8 cellular contexts compared by ENCODE assay signal in the genomic region with DNA sequence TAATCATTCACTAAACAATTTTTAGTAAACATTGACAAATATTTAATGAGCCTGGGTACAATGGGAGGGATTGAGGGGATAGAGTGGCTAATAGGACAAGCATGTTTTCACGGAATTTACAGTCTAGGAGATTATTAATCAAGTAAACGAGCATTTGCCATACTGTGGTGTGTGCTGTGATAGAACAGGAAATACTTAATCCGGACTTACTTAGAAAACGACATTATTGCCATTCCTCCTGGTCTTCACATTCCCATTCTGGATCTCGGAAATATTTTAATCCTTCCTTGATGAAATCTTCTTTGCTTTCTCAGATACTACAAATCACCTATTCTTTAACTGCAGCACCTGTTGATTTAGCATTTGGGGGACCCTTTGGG. TPM values are rescaled to one million over a fixed set of nuclear protein-coding genes. Genes with fewer than 3 reads are reported as not detected.
A peak's percentile ranks its signal among the peaks of the same experiment; 100 is the strongest.
DNase-seq lines count a peak whose midpoint lies in the region; ATAC-seq and TF ChIP-seq lines count a peak whose summit lies in the region.

No MANE protein-coding gene starts in this region.

- H2BK15ac ChIP-seq in mesendoderm (replicated peaks; ENCODE audit: low read depth): no peak overlapping the region

- peak overlapping the region; percentile 83 for H3K4me3 ChIP-seq in BE2C (ENCODE audit: low read depth, low read length)
- peak overlapping the region; percentile 95 for H3K4me3 ChIP-seq in HUES6 (ENCODE audit: low read depth, low read length)
- peak overlapping the region; percentile 69 for H3K4me3 ChIP-seq in mesendoderm (ENCODE audit: low read length)

- peak overlapping the region; percentile 41 for H4K8ac ChIP-seq in mesendoderm (ENCODE audit: low read depth, low read length)

- H3K23ac ChIP-seq in mesendoderm (ENCODE audit: low read length): peak overlapping the region; percentile 80

- H3K9me3 ChIP-seq in BE2C: no peaks in the 10 kb centered on the region
- H3K9me3 ChIP-seq in HUES6 (ENCODE audit: control insufficient read depth, insufficient read depth, low read depth, low read length): no peaks in the 10 kb centered on the region

- no peaks in the 10 kb centered on the region for H3K27me3 ChIP-seq in BE2C
- H3K27me3 ChIP-seq in HUES6 (ENCODE audit: control insufficient read depth, insufficient read depth, low read length): no peaks in the 10 kb centered on the region
- H3K27me3 ChIP-seq in mesendoderm (ENCODE audit: insufficient read depth, low read length, poor library complexity): no peaks in the 10 kb centered on the region

- peak overlapping the region; percentile 92 for H3K27ac Mint-ChIP-seq in MCF 10A (ENCODE audit: low read depth, unreplicated experiment)

- H4K5ac ChIP-seq in mesendoderm (ENCODE audit: low read length): no peak overlapping the region

- peaks cover 17% of the 10 kb centered on the region for H3K36me3 Mint-ChIP-seq in MCF 10A (ENCODE audit: insufficient read depth, unreplicated experiment)

- TF ChIP-seq CTCF in BE2C (IDR thresholded peaks at IDR 0.05; ENCODE audit: low read depth, low read length): no peak
- no peak for TF ChIP-seq CTCF in MCF 10A (IDR thresholded peaks at IDR 0.05; ENCODE audit: unreplicated experiment)

- H3K27ac ChIP-seq in HUES6 (ENCODE audit: low read depth, low read length) (peak overlapping the region; percentile 75; the same call in 1 of the 2 replicates), mesendoderm (ENCODE audit: low read depth, low read length) (no peak overlapping the region)

- H3K36me3 ChIP-seq in BE2C: peaks cover 11% of the 10 kb centered on the region
- H3K36me3 ChIP-seq in HUES6 (ENCODE audit: control insufficient read depth, insufficient read depth, low read length): peaks cover 20% of the 10 kb centered on the region
- H3K36me3 ChIP-seq in mesendoderm (ENCODE audit: control insufficient read depth, insufficient read depth, low read length): no peaks in the 10 kb centered on the region

- H3K18ac ChIP-seq in mesendoderm (ENCODE audit: low read length): no peak overlapping the region

- no peak overlapping the region for H2BK120ac ChIP-seq in mesendoderm (ENCODE audit: low read depth, low read length)

- POLR2A ChIA-PET in MCF 10A (lab: Yijun Ruan, JAX): interaction anchor here (0.6 to 1.9 kb wide), 12 partner anchors 15 to 136 kb away, joined by 3 to 19 read pairs (median 4); a partner anchor contains a TSS

- H3K9ac ChIP-seq in HUES6 (ENCODE audit: low read length): peak overlapping the region; percentile 94
- peak overlapping the region; percentile 91 for H3K9ac ChIP-seq in mesendoderm (ENCODE audit: low read length)

- peak overlapping the region; percentile 98 for H3K4me3 Mint-ChIP-seq in MCF 10A (ENCODE audit: unreplicated experiment)

- CTCF ChIA-PET in MCF 10A (lab: Yijun Ruan, JAX): interaction anchor here (0.6 to 4.4 kb wide), 21 partner anchors 9 to 445 kb away, joined by 3 to 41 read pairs (median 6); a partner anchor contains a TSS

- peak overlapping the region; percentile 100 for H3K56ac ChIP-seq in mesendoderm (ENCODE audit: low read length)

- intact Hi-C loops in MCF 10A (cut with micrococcal nuclease): loop anchor here (1.0 to 2.0 kb wide), 3 partner anchors 19 to 136 kb away; a partner anchor contains a TSS

- no peak overlapping the region for H2AK5ac ChIP-seq in mesendoderm (ENCODE audit: low read length)

- H3K9me3 Mint-ChIP-seq in MCF 10A (ENCODE audit: unreplicated experiment): no peaks in the 10 kb centered on the region

- WGBS in mesendoderm (ENCODE audit: extremely low coverage, insufficient coverage, low lambda C conversion rate): no CpG with 5 or more reads among the region's 5 CpGs

- H3K4me1 Mint-ChIP-seq in MCF 10A (ENCODE audit: insufficient read depth, unreplicated experiment): peaks cover 15% of the 10 kb centered on the region

- H3K79me2 ChIP-seq in mesendoderm (ENCODE audit: control insufficient read depth, insufficient read depth, low read length): peaks cover 33% of the 10 kb centered on the region

- peak overlapping the region; percentile 88 for H3K4me2 ChIP-seq in mesendoderm (ENCODE audit: low read length)

- H2BK5ac ChIP-seq in mesendoderm (ENCODE audit: low read length): no peak overlapping the region

- ATAC-seq in HG03442 (IDR thresholded peaks at IDR 0.05; ENCODE audit: unreplicated experiment) (no peak), HG02870 (IDR thresholded peaks at IDR 0.05; ENCODE audit: unreplicated experiment) (no peak), HG02759 (IDR thresholded peaks at IDR 0.05; ENCODE audit: unreplicated experiment) (no peak)

- peaks cover 17% of the 10 kb centered on the region for H3K79me1 ChIP-seq in mesendoderm (ENCODE audit: low read length)

- TSS peak; percentile 59 for BruUV-seq in MCF 10A (replicated peaks; lab: Mats Ljungman, UMichigan)

- no peak for DNase-seq in BE2C
- no peak for DNase-seq in MCF 10A (ENCODE audit: unreplicated experiment)
- DNase-seq in mesendoderm: no peak
- no peak for DNase-seq in AG08396 (ENCODE audit: low spot score)

- H3K4ac ChIP-seq in mesendoderm (ENCODE audit: low read depth, low read length): no peak overlapping the region

- H3K27me3 Mint-ChIP-seq in MCF 10A (ENCODE audit: insufficient read depth, unreplicated experiment): no peaks in the 10 kb centered on the region

- H3K4me1 ChIP-seq in BE2C (no peaks in the 10 kb centered on the region), HUES6 (ENCODE audit: control insufficient read depth, insufficient read depth, low read length) (peaks cover 12% of the 10 kb centered on the region; the same call in 1 of the 2 replicates), mesendoderm (ENCODE audit: control insufficient read depth, low read depth, low read length) (peaks cover 4% of the 10 kb centered on the region)

RNA-seq across cellular contexts. Expression of a gene that starts 0.9 kb away (rescaled TPM):
- polyA plus RNA-seq in BE2C (2012; ENCODE audit: insufficient read depth, insufficient read length, low read depth): 13.0 TPM
- total RNA-seq in MCF 10A (2022): 33.6 and 38.2 TPM in 2 replicates
- polyA plus RNA-seq in mesendoderm (2013, experiment 1 of 2): 71.1 TPM
- polyA plus RNA-seq in mesendoderm (2013, experiment 2 of 2): 71.0 TPM

RNA-seq across cellular contexts. Expression of a gene that starts 39.7 kb away (rescaled TPM):
- 29.9 TPM for polyA plus RNA-seq in BE2C (2012; ENCODE audit: insufficient read depth, insufficient read length, low read depth)
- total RNA-seq in MCF 10A (2022): 20.7 and 35.1 TPM in 2 replicates
- polyA plus RNA-seq in mesendoderm (2013, experiment 1 of 2): 18.8 TPM
- polyA plus RNA-seq in mesendoderm (2013, experiment 2 of 2): 17.9 TPM

RNA-seq across cellular contexts. Expression of a gene that starts 39.7 kb away (rescaled TPM):
- 301 TPM for polyA plus RNA-seq in BE2C (2012; ENCODE audit: insufficient read depth, insufficient read length, low read depth)
- 58.9 and 60.8 TPM in 2 replicates for total RNA-seq in MCF 10A (2022)
- polyA plus RNA-seq in mesendoderm (2013, experiment 1 of 2): 25.7 TPM
- polyA plus RNA-seq in mesendoderm (2013, experiment 2 of 2): 24.8 TPM

RNA-seq across cellular contexts. Expression of a gene that starts 52.1 kb away (rescaled TPM):
- 265 TPM for polyA plus RNA-seq in BE2C (2012; ENCODE audit: insufficient read depth, insufficient read length, low read depth)
- total RNA-seq in MCF 10A (2022): 71.1 and 96.0 TPM in 2 replicates
- 30.3 TPM for polyA plus RNA-seq in mesendoderm (2013, experiment 1 of 2)
- 31.5 TPM for polyA plus RNA-seq in mesendoderm (2013, experiment 2 of 2)

RNA-seq across cellular contexts. Expression of a gene that starts 52.1 kb away (rescaled TPM):
- 20.7 TPM for polyA plus RNA-seq in BE2C (2012; ENCODE audit: insufficient read depth, insufficient read length, low read depth)
- total RNA-seq in MCF 10A (2022): 33.7 and 37.8 TPM in 2 replicates
- 22.4 TPM for polyA plus RNA-seq in mesendoderm (2013, experiment 1 of 2)
- 23.2 TPM for polyA plus RNA-seq in mesendoderm (2013, experiment 2 of 2)
